In genomic region chr2:168436840-168437239, GRCh38 we compare ENCODE assay signal across 22 cellular contexts. TPM values are rescaled to one million over a fixed set of nuclear protein-coding genes. Genes with fewer than 3 reads are reported as not detected.
DNase-seq lines count a peak whose midpoint lies in the region; ATAC-seq and TF ChIP-seq lines count a peak whose summit lies in the region.
"Had no signal": no experiment of that assay in that cellular context is flagged by ENCODE, and none has a peak within 500 bp of the region (broad histone marks: within the 10 kb centered on the region; RNA-seq: fewer than 3 reads in every experiment).

No MANE protein-coding gene starts in this region.

- CTCF ChIA-PET in CD4-positive, alpha-beta T cell (lab: Charles Lee): no interaction called here

- H3K9me3 ChIP-seq in CD4-positive, alpha-beta T cell (ENCODE audit: control insufficient read depth, low read length): no peaks in the 10 kb centered on the region
- H3K9me3 ChIP-seq: A549 had no signal

- no peak for TF ChIP-seq POLR2A in erythroblast (IDR thresholded peaks at IDR 0.05; ENCODE audit: low read length)

- intact Hi-C loops in CD4-positive, alpha-beta T cell (cut with DNase I, micrococcal nuclease): no loop called here

- no peaks in the 10 kb centered on the region for H3K27me3 Mint-ChIP-seq in CD4-positive, alpha-beta T cell
- H3K27me3 Mint-ChIP-seq in osteocyte (ENCODE audit: unreplicated experiment): peaks cover 14% of the 10 kb centered on the region

- no peak overlapping the region for H3K27ac ChIP-seq in CD4-positive, alpha-beta T cell (ENCODE audit: low read depth, low read length)
- H3K27ac ChIP-seq: 22Rv1, A549 had no signal

- no peaks in the 10 kb centered on the region for H3K27me3 ChIP-seq in CD4-positive, alpha-beta T cell (ENCODE audit: control insufficient read depth, insufficient read depth, low read length)

- POLR2A ChIA-PET in CD4-positive, alpha-beta T cell (lab: Charles Lee): interaction anchor here (1.1 to 1.3 kb wide), 2 partner anchors 19 to 53 kb away, joined by 3 to 5 read pairs; partner anchors contain the start of gene CERS6

- peaks cover 74% of the 10 kb centered on the region for H3K4me1 Mint-ChIP-seq in CD4-positive, alpha-beta T cell (ENCODE audit: low read depth)
- peaks cover 33% of the 10 kb centered on the region for H3K4me1 Mint-ChIP-seq in osteocyte (ENCODE audit: unreplicated experiment)

- H3K4me3 Mint-ChIP-seq in CD4-positive, alpha-beta T cell: no peak overlapping the region
- H3K4me3 Mint-ChIP-seq in osteocyte (ENCODE audit: unreplicated experiment): no peak overlapping the region
- H3K4me3 Mint-ChIP-seq: CD14-positive monocyte; CD8-positive, alpha-beta memory T cell had no signal

- H3K9me3 Mint-ChIP-seq in CD4-positive, alpha-beta T cell: no peaks in the 10 kb centered on the region
- no peaks in the 10 kb centered on the region for H3K9me3 Mint-ChIP-seq in osteocyte (ENCODE audit: unreplicated experiment)
- H3K9me3 Mint-ChIP-seq: CD14-positive monocyte; CD8-positive, alpha-beta memory T cell had no signal

- H3K4me3 ChIP-seq in choroid plexus epithelial cell (ENCODE audit: low read depth, low read length): no peak overlapping the region
- H3K4me3 ChIP-seq: A549, GM12878 had no signal

- H3K36me3 Mint-ChIP-seq in CD4-positive, alpha-beta T cell (ENCODE audit: low read depth): no peaks in the 10 kb centered on the region
- no peaks in the 10 kb centered on the region for H3K36me3 Mint-ChIP-seq in osteocyte (ENCODE audit: unreplicated experiment)
- H3K36me3 Mint-ChIP-seq: CD14-positive monocyte had no signal

- no peak for TF ChIP-seq CTCF in CD4-positive, alpha-beta T cell (IDR thresholded peaks at IDR 0.05)
- no peak for TF ChIP-seq CTCF in choroid plexus epithelial cell (conservative IDR thresholded peaks at IDR 0.05; ENCODE audit: low read depth, low read length)
- no peak for TF ChIP-seq CTCF in osteocyte (IDR thresholded peaks at IDR 0.05)

- peak overlapping the region; percentile 52 for H3K27ac Mint-ChIP-seq in CD4-positive, alpha-beta T cell
- peak overlapping the region; percentile 57 for H3K27ac Mint-ChIP-seq in osteocyte (ENCODE audit: unreplicated experiment)

- DNase-seq in NCI-H82 (lab: John Stamatoyannopoulos, UW) (peak; percentile 17), NCI-H82 treated with DMSO at 0.1 percent for 48 hours (lab: John Stamatoyannopoulos, UW; ENCODE audit: unreplicated experiment) (no peak), choroid plexus epithelial cell (ENCODE audit: low read depth) (peak; percentile 54), osteocyte (ENCODE audit: extremely low spot score, unreplicated experiment) (no peak), erythroblast (lab: John Stamatoyannopoulos, UW) (no peak), mesenteric fat pad (ENCODE audit: low spot score) (no peak)
- DNase-seq in CD4-positive, alpha-beta T cell: no peak
- DNase-seq: AML-193; CD8-positive, alpha-beta memory T cell; COR-L47; DMS 273 treated with DMSO at 0.1 percent for 48 hours; DMS53; DND-41; EL; GOT3; H7 had no signal

- no peak for ATAC-seq in CD4-positive, alpha-beta T cell (ENCODE audit: poor library complexity)
- ATAC-seq: A549, GM12878, HCT116, HepG2 had no signal

RNA-seq across cellular contexts. Expression of gene CERS6, which starts 19.2 kb away (rescaled TPM):
- 10 to 100 TPM; 16.9 to 17.9 TPM for total RNA-seq in CD4-positive, alpha-beta T cell
- total RNA-seq in osteocyte (29.8 and 30.9 TPM in 2 replicates), mesenteric fat pad (23.1 TPM)

Comparison
In these comparisons a context has a peak if more than half of its experiments do, and no peak if none do; other contexts are left out.
1. DNase-seq: peak in NCI-H82 (single experiment) and choroid plexus epithelial cell (single experiment); none in NCI-H82 treated with DMSO at 0.1 percent for 48 hours (single experiment), CD4-positive, alpha-beta T cell (0 of 10), osteocyte (single experiment), erythroblast (0 of 2) and mesenteric fat pad (single experiment).